ENCODE assay signal across 8 cellular contexts in genomic region chr6:151067684-151068596, GRCh38.
A peak's percentile ranks its signal among the peaks of the same experiment; 100 is the strongest.
DNase-seq lines count a peak whose midpoint lies in the region; ATAC-seq and TF ChIP-seq lines count a peak whose summit lies in the region.

No MANE protein-coding gene starts in this region.

- peak; percentile 96 for DNase-seq in Daoy (ENCODE audit: low read depth)
- peak; percentile 81 for DNase-seq in RWPE2 (ENCODE audit: low spot score)
- DNase-seq in renal cortical epithelial cell (ENCODE audit: low read depth): peak; percentile 100
- DNase-seq in central memory CD4-positive, alpha-beta T cell: no peak
- no peak for DNase-seq in activated CD4-positive, alpha-beta T cell treated with anti-CD3 and anti-CD28 coated beads, Interleukin-2, amount 50 U/mL, for 48 hours
- no peak for DNase-seq in MV-4-11 (lab: John Stamatoyannopoulos, UW)

- H3K27ac ChIP-seq in RWPE2 (ENCODE audit: poor library complexity, severe bottlenecking) (peak overlapping the region; percentile 94), gastroesophageal sphincter (peak overlapping the region; percentile 27 to 78 (median 70))

- peak; percentile 85 for ATAC-seq in RWPE2 (ENCODE audit: low read depth)
- peak; percentile 80 for ATAC-seq in gastroesophageal sphincter
- no peak for ATAC-seq in HG03521 (IDR thresholded peaks at IDR 0.05; ENCODE audit: unreplicated experiment)

- TF ChIP-seq POLR2A in gastroesophageal sphincter (IDR thresholded peaks at IDR 0.05): no peak

- H3K27me3 ChIP-seq in RWPE2 (ENCODE audit: insufficient read depth, poor library complexity, severe bottlenecking): no peaks in the 10 kb centered on the region
- H3K27me3 ChIP-seq in gastroesophageal sphincter: no peaks in the 10 kb centered on the region

- no peak for TF ChIP-seq EP300 in gastroesophageal sphincter (IDR thresholded peaks at IDR 0.05)

- 25 to 33% methylated on average over 9 to 14 of the region's 14 CpGs for WGBS in gastroesophageal sphincter (ENCODE audit: low coverage in 1 of 2), 2 donors

- TF ChIP-seq CTCF in RWPE2 (IDR thresholded peaks at IDR 0.05; ENCODE audit: poor library complexity, severe bottlenecking) (no peak), gastroesophageal sphincter (IDR thresholded peaks at IDR 0.05) (no peak)

- H3K4me1 ChIP-seq in RWPE2 (ENCODE audit: insufficient read depth, poor library complexity, severe bottlenecking) (peaks cover 33% of the 10 kb centered on the region), gastroesophageal sphincter (peaks cover 0 to 77% (median 2%) of the 10 kb centered on the region in 3 donors)

- no peak overlapping the region for H3K4me3 ChIP-seq in RWPE2 (ENCODE audit: severe bottlenecking)
- H3K4me3 ChIP-seq in gastroesophageal sphincter: no peak overlapping the region

- H3K36me3 ChIP-seq in RWPE2 (ENCODE audit: low read depth) (peaks cover 4% of the 10 kb centered on the region; the same call in 1 of the 2 replicates), gastroesophageal sphincter (no peaks in the 10 kb centered on the region)

- H3K9me3 ChIP-seq in RWPE2 (ENCODE audit: severe bottlenecking) (no peaks in the 10 kb centered on the region), gastroesophageal sphincter (no peaks in the 10 kb centered on the region)

Comparison
In these comparisons a context has a peak if more than half of its experiments do, and no peak if none do; other contexts are left out.
1. DNase-seq: peak in Daoy (single experiment), RWPE2 (single experiment) and renal cortical epithelial cell (single experiment); none in central memory CD4-positive, alpha-beta T cell (single experiment), activated CD4-positive, alpha-beta T cell treated with anti-CD3 and anti-CD28 coated beads, Interleukin-2, amount 50 U/mL, for 48 hours (0 of 2) and MV-4-11 (single experiment).